18 cellular contexts compared by ENCODE assay signal in genomic region chr10:84908491-84908890, GRCh38.
A peak's percentile ranks its signal among the peaks of the same experiment; 100 is the strongest.
DNase-seq lines count a peak whose midpoint lies in the region; ATAC-seq, FAIRE-seq and TF ChIP-seq lines count a peak whose summit lies in the region.
"Had no signal": no experiment of that assay in that cellular context is flagged by ENCODE, and none has a peak within 500 bp of the region (broad histone marks: within the 10 kb centered on the region; RNA-seq: fewer than 3 reads in every experiment).

No MANE protein-coding gene starts in this region.

- no peak for TF ChIP-seq POLR2A in H54 (IDR thresholded peaks at IDR 0.05; ENCODE audit: low read depth, low read length)

- ATAC-seq in HG03159 (IDR thresholded peaks at IDR 0.05; ENCODE audit: unreplicated experiment) (no peak), HG03135 (IDR thresholded peaks at IDR 0.05; ENCODE audit: unreplicated experiment) (no peak)

- peak; percentile 48 for DNase-seq in ACHN
- peak; percentile 26 for DNase-seq in H54 (ENCODE audit: insufficient read length, low spot score)
- DNase-seq in SW480 (ENCODE audit: low spot score): peak; percentile 18
- DNase-seq in kidney tubule cell (ENCODE audit: low spot score): peak; percentile 85
- no peak for DNase-seq in GM19240 (ENCODE audit: insufficient read length, low spot score)
- DNase-seq in GM19238 (ENCODE audit: insufficient read length, low spot score): no peak
- DNase-seq: CD4-positive, CD25-positive, alpha-beta regulatory T cell; DND-41; GOT3; MV-4-11; NCI-H1436; NCI-H2029; NCI-H2171; NCI-H774; SW 1271 had no signal

- in situ Hi-C loops in ACHN (cut with HindIII; ENCODE audit: low pct_ligation_motif_present, low pct_unique_long_range_greater_than_20kb, low sequenced_read_pairs): no loop called here

- peak; percentile 58 for FAIRE-seq in H54 (lab: Jason Lieb, UNC)
- FAIRE-seq: G401.6 had no signal

Comparison
In these comparisons a context has a peak if more than half of its experiments do, and no peak if none do; other contexts are left out.
1. DNase-seq: peak in ACHN (single experiment), H54 (single experiment), SW480 (single experiment) and kidney tubule cell (single experiment); none in GM19240 (single experiment) and GM19238 (single experiment).